Comparison of ENCODE assay signal across 8 cellular contexts in the genomic region with DNA sequence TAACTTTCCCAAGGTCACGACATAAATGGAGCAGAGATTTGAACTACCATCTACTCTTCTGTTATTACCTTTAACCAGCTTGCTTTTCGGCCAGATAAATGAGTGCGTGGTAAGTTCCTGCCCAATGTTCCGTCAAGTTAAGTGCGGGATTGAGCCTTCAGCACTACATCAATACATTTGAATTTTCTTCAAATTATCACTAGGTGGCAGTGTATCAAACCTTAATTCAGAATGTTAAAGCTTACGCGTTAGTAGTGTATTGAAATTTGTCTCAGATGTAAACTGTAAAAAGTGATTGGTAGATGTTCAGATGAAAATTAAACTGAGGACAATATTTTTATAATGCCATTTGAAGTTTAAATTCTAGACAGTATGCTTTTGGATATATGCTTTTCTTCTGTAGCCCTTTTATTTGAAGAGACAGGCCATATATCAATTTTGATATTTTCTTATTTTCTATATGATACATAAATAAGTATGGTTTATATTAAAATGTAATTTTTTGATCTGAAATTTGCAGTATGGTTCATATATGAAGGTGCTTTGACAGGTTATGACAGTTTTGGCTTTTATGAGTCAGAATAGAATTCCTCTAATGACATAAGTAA.
A peak's percentile ranks its signal among the peaks of the same experiment; 100 is the strongest.
DNase-seq lines count a peak whose midpoint lies in the region; ATAC-seq, FAIRE-seq and TF ChIP-seq lines count a peak whose summit lies in the region.

No MANE protein-coding gene starts in this region.

- H3K4me1 ChIP-seq in esophagus squamous epithelium (no peaks in the 10 kb centered on the region), trophoblast cell (ENCODE audit: control insufficient read depth in 1 of 2, insufficient read depth in 2 of 2, low read length in 2 of 2) (no peaks in the 10 kb centered on the region), gastroesophageal sphincter (no peaks in the 10 kb centered on the region)

- no peak overlapping the region for H3K9ac ChIP-seq in trophoblast cell (ENCODE audit: low read length)

- H3K4ac ChIP-seq in trophoblast cell (ENCODE audit: low read depth, low read length): no peak overlapping the region

- H3K27me3 ChIP-seq in esophagus squamous epithelium: no peaks in the 10 kb centered on the region
- no peaks in the 10 kb centered on the region for H3K27me3 ChIP-seq in trophoblast cell (ENCODE audit: insufficient read depth, low read length)
- peaks cover 9% of the 10 kb centered on the region for H3K27me3 ChIP-seq in gastroesophageal sphincter

- no peak for TF ChIP-seq EP300 in gastroesophageal sphincter (IDR thresholded peaks at IDR 0.05)

- H3K4me2 ChIP-seq in trophoblast cell (ENCODE audit: low read length): no peak overlapping the region

- TF ChIP-seq CTCF in esophagus squamous epithelium (IDR thresholded peaks at IDR 0.05) (peak in 4 of 6 experiments; percentile 18 to 41 (median 26)), gastroesophageal sphincter (IDR thresholded peaks at IDR 0.05) (peak in 2 of 4 experiments; percentile 14 to 47)

- no peak overlapping the region for H2BK120ac ChIP-seq in trophoblast cell (ENCODE audit: insufficient read depth, low read length, poor library complexity)

- no peak overlapping the region for H3K4me3 ChIP-seq in esophagus squamous epithelium
- no peak overlapping the region for H3K4me3 ChIP-seq in trophoblast cell (ENCODE audit: low read depth, low read length)
- no peak overlapping the region for H3K4me3 ChIP-seq in gastroesophageal sphincter

- no peak overlapping the region for H2AK5ac ChIP-seq in trophoblast cell (ENCODE audit: low read length)

- H3K9me3 ChIP-seq in esophagus squamous epithelium (no peaks in the 10 kb centered on the region), trophoblast cell (ENCODE audit: insufficient read depth, low read depth, low read length) (no peaks in the 10 kb centered on the region), gastroesophageal sphincter (no peaks in the 10 kb centered on the region)

- H4K8ac ChIP-seq in trophoblast cell (ENCODE audit: low read depth, low read length): no peak overlapping the region

- H3K27ac ChIP-seq in esophagus squamous epithelium (no peak overlapping the region), trophoblast cell (ENCODE audit: low read depth, low read length) (no peak overlapping the region), gastroesophageal sphincter (no peak overlapping the region)

- no peak overlapping the region for H2AFZ ChIP-seq in trophoblast cell (ENCODE audit: insufficient read depth, low read length, poor library complexity)

- no peak overlapping the region for H4K91ac ChIP-seq in trophoblast cell (ENCODE audit: low read depth, low read length)

- H3K79me2 ChIP-seq in trophoblast cell (ENCODE audit: control insufficient read depth, insufficient read depth, low read length, poor library complexity): no peaks in the 10 kb centered on the region

- TF ChIP-seq POLR2A in esophagus squamous epithelium (IDR thresholded peaks at IDR 0.05) (no peak), gastroesophageal sphincter (IDR thresholded peaks at IDR 0.05) (no peak)

- intact Hi-C loops in esophagus squamous epithelium (cut with DNase I): no loop called here

- WGBS in esophagus squamous epithelium, 2 donors: 4 to 5% methylated on average over 7 of the region's 7 CpGs
- no CpG with 5 or more reads among the region's 7 CpGs for WGBS in trophoblast cell (ENCODE audit: extremely low coverage, insufficient coverage, insufficient read length)
- 0 to 1% methylated on average over 7 of the region's 7 CpGs for WGBS in gastroesophageal sphincter (ENCODE audit: low coverage in 1 of 2), 2 donors

- H2BK5ac ChIP-seq in trophoblast cell (ENCODE audit: low read depth, low read length, poor library complexity): no peak overlapping the region

- no peak overlapping the region for H3K14ac ChIP-seq in trophoblast cell (ENCODE audit: low read length)

- FAIRE-seq in RCC 7860 (lab: Jason Lieb, UNC): peak; percentile 76

- no peaks in the 10 kb centered on the region for H3K36me3 ChIP-seq in esophagus squamous epithelium
- no peaks in the 10 kb centered on the region for H3K36me3 ChIP-seq in trophoblast cell (ENCODE audit: control insufficient read depth in 1 of 2, insufficient read depth in 2 of 2, low read length in 2 of 2)
- no peaks in the 10 kb centered on the region for H3K36me3 ChIP-seq in gastroesophageal sphincter

- no peaks in the 10 kb centered on the region for H3K79me1 ChIP-seq in trophoblast cell (ENCODE audit: low read length)

- ATAC-seq in GM18868 (IDR thresholded peaks at IDR 0.05; ENCODE audit: unreplicated experiment) (peak; percentile 87), gastroesophageal sphincter (no peak)

- no peak overlapping the region for H3K23ac ChIP-seq in trophoblast cell (ENCODE audit: low read length)

- H2BK12ac ChIP-seq in trophoblast cell (ENCODE audit: low read length): no peak overlapping the region

- no peak overlapping the region for H4K12ac ChIP-seq in trophoblast cell (ENCODE audit: low read depth, low read length)

- DNase-seq in AML-193 (lab: John Stamatoyannopoulos, UW) (peak; percentile 59), HuH-7.5 (ENCODE audit: low spot score) (peak; percentile 22), RCC 7860 (ENCODE audit: low spot score) (peak; percentile 34), esophagus squamous epithelium (lab: John Stamatoyannopoulos, UW) (no peak), trophoblast cell (peak; percentile 7 to 68)
- no peak for DNase-seq in stimulated activated CD4-positive, alpha-beta T cell treated with anti-CD3 and anti-CD28 coated beads, Interleukin-1b, Interleukin-23, amount 100 ng/mL, for 48 hours

- no peak overlapping the region for H3K18ac ChIP-seq in trophoblast cell (ENCODE audit: low read length)

Comparison
In these comparisons a context has a peak if more than half of its experiments do, and no peak if none do; other contexts are left out.
1. DNase-seq: peak in AML-193 (2 of 2), HuH-7.5 (single experiment), RCC 7860 (single experiment) and trophoblast cell (2 of 2); none in esophagus squamous epithelium (single experiment) and stimulated activated CD4-positive, alpha-beta T cell treated with anti-CD3 and anti-CD28 coated beads, Interleukin-1b, Interleukin-23, amount 100 ng/mL, for 48 hours (single experiment).